In the genomic region with DNA sequence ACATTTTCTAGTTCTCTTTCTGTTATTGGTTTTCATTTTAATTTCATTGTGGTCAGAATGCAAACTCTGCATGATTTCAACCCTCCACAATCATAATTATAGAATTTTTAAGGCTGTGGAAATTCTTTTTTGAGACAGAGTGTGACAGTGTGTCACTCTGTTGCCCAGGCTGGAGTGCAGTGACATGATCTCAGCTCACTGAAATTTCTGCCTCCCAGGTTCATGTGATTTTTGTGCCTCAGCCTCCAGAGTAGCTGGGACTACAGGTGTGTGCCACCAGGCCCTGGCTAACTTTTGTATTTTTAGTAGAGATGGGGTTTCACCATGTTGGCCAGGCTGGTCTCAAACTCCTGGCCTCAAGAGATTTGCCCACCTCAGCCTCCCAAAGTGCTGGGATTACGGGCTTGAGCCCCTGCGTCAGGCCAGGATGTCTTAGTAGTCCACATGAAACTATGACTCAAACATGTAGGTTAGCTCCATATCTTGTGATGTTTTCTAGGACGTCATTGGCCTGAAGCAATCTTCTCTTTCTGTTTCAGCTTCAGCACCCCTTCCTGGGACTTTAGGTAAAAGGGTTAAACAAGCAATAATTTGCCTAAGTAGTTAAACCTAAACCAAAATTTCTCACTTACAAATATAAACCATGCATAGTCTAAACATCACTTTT, we compare ENCODE assay signal across 14 cellular contexts. TPM values are rescaled to one million over a fixed set of nuclear protein-coding genes. Genes with fewer than 3 reads are reported as not detected.
DNase-seq lines count a peak whose midpoint lies in the region; ATAC-seq, FAIRE-seq and TF ChIP-seq lines count a peak whose summit lies in the region.
"Had no signal": no experiment of that assay in that cellular context is flagged by ENCODE, and none has a peak within 500 bp of the region (broad histone marks: within the 10 kb centered on the region; RNA-seq: fewer than 3 reads in every experiment).

No MANE protein-coding gene starts in this region.

- H3K27ac ChIP-seq in prostate gland: no peak overlapping the region
- H3K27ac ChIP-seq: ovary, WERI-Rb-1 had no signal

- no peaks in the 10 kb centered on the region for H3K4me1 ChIP-seq in prostate gland (replicated peaks)

- H3K4me3 ChIP-seq in prostate gland: no peak overlapping the region
- H3K4me3 ChIP-seq: ovary had no signal

- WGBS in prostate gland: 94% methylated on average over 3 of the region's 3 CpGs

- H3K27me3 ChIP-seq in prostate gland (replicated peaks; ENCODE audit: insufficient read depth): no peaks in the 10 kb centered on the region
- H3K27me3 ChIP-seq: ovary had no signal

- intact Hi-C loops in prostate gland (cut with DNase I): no loop called here

- H3K36me3 ChIP-seq in prostate gland: no peaks in the 10 kb centered on the region
- H3K36me3 ChIP-seq: ovary, WERI-Rb-1 had no signal

- peak; percentile 76 for FAIRE-seq in GM19239 (lab: Jason Lieb, UNC)
- FAIRE-seq: H54 had no signal

- TF ChIP-seq CTCF in GM10248 (IDR thresholded peaks at IDR 0.05; ENCODE audit: control extremely low read depth, extremely low read depth, low read depth, missing control alignments): no peak
- no peak for TF ChIP-seq CTCF in prostate gland (IDR thresholded peaks at IDR 0.05)

- H3K9me3 ChIP-seq in prostate gland: no peaks in the 10 kb centered on the region
- H3K9me3 ChIP-seq: ovary had no signal

- POLR2A ChIA-PET in GM10248 (lab: Yijun Ruan, JAX): no interaction called here
- POLR2A ChIA-PET in HEK293T (lab: Yijun Ruan, JAX): no interaction called here

- CTCF ChIA-PET in GM10248 (lab: Yijun Ruan, JAX): interaction anchor here (1.2 to 1.9 kb wide), 5 partner anchors 10 to 31 kb away, joined by 3 to 5 read pairs (median 4); no protein-coding TSS in a partner anchor
- CTCF ChIA-PET in HEK293T (lab: Yijun Ruan, JAX): no interaction called here

- ATAC-seq in HG02571 (IDR thresholded peaks at IDR 0.05; ENCODE audit: unreplicated experiment): peak; percentile 84
- peak; percentile 93 for ATAC-seq in HG03342 (IDR thresholded peaks at IDR 0.05; ENCODE audit: unreplicated experiment)
- ATAC-seq: SK-N-SH treated with all-trans-retinoic acid at 6 μM for 48 hours had no signal

- DNase-seq in GM10248 (ENCODE audit: extremely low spot score) (peak; percentile 26), GM19239 (ENCODE audit: insufficient read length, low spot score) (no peak), HEK293T (ENCODE audit: extremely low spot score) (no peak), prostate gland (ENCODE audit: low spot score) (no peak), NCI-H2029 (lab: John Stamatoyannopoulos, UW) (no peak)
- no peak for DNase-seq in stimulated activated CD4-positive, alpha-beta T cell treated with anti-CD3 and anti-CD28 coated beads, Interleukin-4, amount 100 ng/mL, for 1 hour
- DNase-seq: ACHN, NCI-H1417, ovary, WERI-Rb-1 had no signal

- TF ChIP-seq POLR2A in prostate gland (IDR thresholded peaks at IDR 0.05): no peak

TF ChIP-seq in HEK293T, 16 proteins besides CTCF, POLR2A, EP300 and RAD21:
- TF ChIP-seq ELF4 (IDR thresholded peaks at IDR 0.05): no peak

RNA-seq across cellular contexts. Expression of a gene that starts 47.4 kb away (rescaled TPM):
- 1 to 10 TPM in 1 of 2 donors, not detected in 1; 3.6 TPM for total RNA-seq in prostate gland
